Comparison of ENCODE assay signal across 18 cellular contexts in genomic region chr9:133962341-133962740, GRCh38. TPM values are rescaled to one million over a fixed set of nuclear protein-coding genes. Genes with fewer than 3 reads are reported as not detected.
A peak's percentile ranks its signal among the peaks of the same experiment; 100 is the strongest.
DNase-seq lines count a peak whose midpoint lies in the region; ATAC-seq, FAIRE-seq and TF ChIP-seq lines count a peak whose summit lies in the region.
"Had no signal": no experiment of that assay in that cellular context is flagged by ENCODE, and none has a peak within 500 bp of the region (broad histone marks: within the 10 kb centered on the region; RNA-seq: fewer than 3 reads in every experiment).

No MANE protein-coding gene starts in this region.

- H2BK120ac ChIP-seq in neuronal stem cell (ENCODE audit: low read depth, low read length): no peak overlapping the region

- H2BK12ac ChIP-seq in neuronal stem cell (ENCODE audit: low read length): no peak overlapping the region

- H4K20me1 ChIP-seq in BLaER1 (peaks cover 51% of the 10 kb centered on the region), SU-DHL-6 (ENCODE audit: low read depth, low read length) (peaks cover 3% of the 10 kb centered on the region)

- peaks cover 77% of the 10 kb centered on the region for H3K79me2 ChIP-seq in SU-DHL-6 (ENCODE audit: insufficient read depth, low read length)

- peak overlapping the region; percentile 18 for H2AK5ac ChIP-seq in neuronal stem cell (ENCODE audit: low read depth, low read length)

- peak overlapping the region; percentile 54; the same call in 1 of the 2 replicates for H3K9ac ChIP-seq in BLaER1
- H3K9ac ChIP-seq in SU-DHL-6 (ENCODE audit: low read length): peak overlapping the region; percentile 48; the same call in 1 of the 2 replicates
- H3K9ac ChIP-seq in neuronal stem cell (ENCODE audit: low read depth, low read length, poor library complexity): no peak overlapping the region

- no peak overlapping the region for H4K91ac ChIP-seq in neuronal stem cell (ENCODE audit: low read depth, low read length, poor library complexity)

- TF ChIP-seq CTCF in GM12875 (IDR thresholded peaks at IDR 0.05; ENCODE audit: borderline replicate concordance, insufficient read depth, low read depth, low read length): no peak
- no peak for TF ChIP-seq CTCF in SU-DHL-6 (IDR thresholded peaks at IDR 0.05; ENCODE audit: insufficient read depth, low read length, poor library complexity, severe bottlenecking)

- ATAC-seq in GM18520 (IDR thresholded peaks at IDR 0.05; ENCODE audit: unreplicated experiment): no peak
- ATAC-seq: PC-3 had no signal

- H3K27me3 ChIP-seq in BLaER1: no peaks in the 10 kb centered on the region
- no peaks in the 10 kb centered on the region for H3K27me3 ChIP-seq in SU-DHL-6 (ENCODE audit: low read length)
- no peaks in the 10 kb centered on the region for H3K27me3 ChIP-seq in neuronal stem cell (ENCODE audit: control insufficient read depth in 3 of 3, insufficient read depth in 3 of 3, low read depth in 1 of 3, low read length in 3 of 3)

- H4K8ac ChIP-seq in neuronal stem cell (ENCODE audit: low read depth, low read length): no peak overlapping the region

- peak overlapping the region; percentile 20 for H3K18ac ChIP-seq in neuronal stem cell (ENCODE audit: low read length)

- no peak for FAIRE-seq in H54 (lab: Jason Lieb, UNC)
- FAIRE-seq: HTR-8/SVneo had no signal

- WGBS in neuronal stem cell (ENCODE audit: extremely low coverage in 2 of 2, insufficient read length in 2 of 2, insufficient replicate concordance in 1 of 2), 2 donors: no CpG with 5 or more reads among the region's 7 CpGs

- H3K36me3 ChIP-seq in BLaER1 (peaks cover 3% of the 10 kb centered on the region; the same call in 1 of the 2 replicates), SU-DHL-6 (ENCODE audit: low read length) (no peaks in the 10 kb centered on the region), neuronal stem cell (replicated peaks in 1 of 2; ENCODE audit: control insufficient read depth in 2 of 2, insufficient read depth in 2 of 2, low read length in 2 of 2) (no peaks in the 10 kb centered on the region)

- no peak overlapping the region for H3K23ac ChIP-seq in neuronal stem cell (ENCODE audit: low read depth, low read length, poor library complexity)

- peaks cover 27% of the 10 kb centered on the region for H3F3A ChIP-seq in SU-DHL-6 (ENCODE audit: insufficient read depth)

- peaks cover 25% of the 10 kb centered on the region for H3K79me1 ChIP-seq in neuronal stem cell (ENCODE audit: low read depth, low read length)

- H3K4me2 ChIP-seq in BLaER1 (peak overlapping the region; percentile 94), SU-DHL-6 (ENCODE audit: low read depth, low read length, poor library complexity, severe bottlenecking) (peak overlapping the region; percentile 57), neuronal stem cell (ENCODE audit: insufficient read depth, low read length, poor library complexity, severe bottlenecking) (no peak overlapping the region)

- peak overlapping the region; percentile 31; the same call in 1 of the 2 replicates for H3K4me3 ChIP-seq in BLaER1
- H3K4me3 ChIP-seq in GM12875 (ENCODE audit: low read depth, low read length): peak overlapping the region; percentile 16
- no peak overlapping the region for H3K4me3 ChIP-seq in SU-DHL-6 (ENCODE audit: insufficient read depth, low read length, poor library complexity, severe bottlenecking)
- H3K4me3 ChIP-seq in neuronal stem cell (ENCODE audit: low read length in 2 of 2): no peak overlapping the region

- no peak overlapping the region for H3K4ac ChIP-seq in neuronal stem cell (ENCODE audit: low read length)

- TF ChIP-seq POLR2A in H54 (IDR thresholded peaks at IDR 0.05; ENCODE audit: low read depth, low read length): no peak

- no peak overlapping the region for H2BK5ac ChIP-seq in neuronal stem cell (ENCODE audit: low read length)

- H3K9me3 ChIP-seq in BLaER1 (peaks cover 20% of the 10 kb centered on the region), SU-DHL-6 (ENCODE audit: insufficient read depth, low read length) (no peaks in the 10 kb centered on the region), neuronal stem cell (replicated peaks in 1 of 2; ENCODE audit: control insufficient read depth in 2 of 2, insufficient read depth in 1 of 2, low read depth in 1 of 2, low read length in 2 of 2) (peaks cover 1 to 26% of the 10 kb centered on the region in 2 donors)

- H3K27ac ChIP-seq in BLaER1 (peak overlapping the region; percentile 79), SU-DHL-6 (ENCODE audit: low read depth, low read length) (peak overlapping the region; percentile 90), neuronal stem cell (replicated peaks; ENCODE audit: low read length) (no peak overlapping the region)

- H3K4me1 ChIP-seq in BLaER1: peaks cover 68% of the 10 kb centered on the region
- H3K4me1 ChIP-seq in neuronal stem cell (ENCODE audit: control insufficient read depth in 2 of 2, insufficient read depth in 1 of 2, low read depth in 1 of 2, low read length in 2 of 2): peaks cover 34 to 35% of the 10 kb centered on the region in 2 donors

- no peak overlapping the region for H3K14ac ChIP-seq in neuronal stem cell (ENCODE audit: low read length)

- no peak overlapping the region for H2BK15ac ChIP-seq in neuronal stem cell (ENCODE audit: low read length)

- DNase-seq in neuronal stem cell (ENCODE audit: low spot score) (no peak), SW480 (ENCODE audit: low spot score) (no peak), H54 (ENCODE audit: insufficient read length, low spot score) (no peak)
- DNase-seq: DMS79; HCEC 1CT; NCI-H1092 treated with DMSO at 0.1 percent for 48 hours; NCI-H1694; NCI-H2081 treated with DMSO at 0.1 percent for 48 hours; NCI-H510A; NCI-H748 treated with DMSO at 0.1 percent for 48 hours; NK-92 treated with Interleukin-12 subunit alpha and Interleukin-12 subunit beta, amount 100 ng/mL, for 24 hours; PC-3; SW 1271 had no signal

- no peaks in the 10 kb centered on the region for H3K9me2 ChIP-seq in SU-DHL-6 (replicated peaks; ENCODE audit: insufficient read depth, low read length)

- H2AFZ ChIP-seq in SU-DHL-6 (ENCODE audit: low read depth, low read length, severe bottlenecking) (no peak overlapping the region), neuronal stem cell (ENCODE audit: low read length) (no peak overlapping the region)

RNA-seq across cellular contexts. Expression of gene VAV2, which starts 29.8 kb away (rescaled TPM):
- 18.5 TPM for polyA plus RNA-seq in neuronal stem cell (2013, experiment 1 of 2)
- polyA plus RNA-seq in neuronal stem cell (2013, experiment 2 of 2): 18.8 TPM

Comparison
In these comparisons a context has a peak if more than half of its experiments do, and no peak if none do; other contexts are left out.
1. H3K4me3 ChIP-seq: peak in BLaER1 (single experiment) and GM12875 (single experiment); none in SU-DHL-6 (single experiment) and neuronal stem cell (0 of 2).